Comparison of ENCODE assay signal across 1 cellular context in the genomic region with DNA sequence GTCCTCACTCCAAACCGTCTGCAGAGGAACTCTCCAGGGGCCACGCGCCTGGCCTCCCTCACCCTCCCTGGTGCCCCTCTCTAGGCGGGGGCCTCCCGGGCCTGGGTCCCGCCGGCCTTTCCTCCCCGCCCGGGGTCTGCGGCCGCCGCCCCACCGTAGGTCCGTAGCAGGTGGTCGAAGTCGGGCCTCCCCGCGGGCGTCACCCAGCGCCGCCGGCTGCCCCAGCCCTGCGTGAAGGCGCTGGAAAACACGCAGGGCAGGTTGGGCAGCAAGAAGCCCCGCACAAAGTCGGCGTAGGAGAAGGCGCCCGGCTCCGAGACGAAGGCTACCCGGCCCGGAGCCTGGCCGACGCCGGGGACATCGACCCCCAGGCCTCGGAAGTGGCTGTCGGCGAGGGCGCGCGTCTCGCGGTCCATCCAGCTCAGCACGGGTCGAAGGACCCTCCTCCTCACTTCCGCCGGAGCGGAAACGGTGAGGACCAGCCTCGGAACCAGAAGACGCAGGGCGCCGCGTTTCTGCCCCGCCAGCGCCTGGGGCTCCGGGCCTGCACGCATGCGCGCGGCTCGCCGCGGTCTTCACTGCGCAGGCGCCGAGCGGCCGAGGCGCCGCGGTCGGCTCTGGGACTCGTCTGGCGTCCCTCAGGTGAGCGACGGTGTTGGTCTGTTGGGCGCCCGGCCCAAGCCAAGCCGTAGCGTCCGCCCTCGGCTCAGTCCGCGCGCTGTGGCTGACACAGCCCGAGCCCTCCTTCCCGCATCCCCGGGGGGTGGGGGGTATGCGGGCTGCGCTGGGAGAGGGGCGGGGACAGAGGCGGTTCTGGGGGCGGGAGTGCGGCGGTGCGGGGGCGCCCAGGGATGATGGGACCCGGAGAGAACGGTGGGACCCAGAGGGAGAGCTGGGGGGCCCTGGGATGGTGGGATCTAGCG.
TF ChIP-seq lines count a peak whose summit lies in the region.

A gene with protein sequence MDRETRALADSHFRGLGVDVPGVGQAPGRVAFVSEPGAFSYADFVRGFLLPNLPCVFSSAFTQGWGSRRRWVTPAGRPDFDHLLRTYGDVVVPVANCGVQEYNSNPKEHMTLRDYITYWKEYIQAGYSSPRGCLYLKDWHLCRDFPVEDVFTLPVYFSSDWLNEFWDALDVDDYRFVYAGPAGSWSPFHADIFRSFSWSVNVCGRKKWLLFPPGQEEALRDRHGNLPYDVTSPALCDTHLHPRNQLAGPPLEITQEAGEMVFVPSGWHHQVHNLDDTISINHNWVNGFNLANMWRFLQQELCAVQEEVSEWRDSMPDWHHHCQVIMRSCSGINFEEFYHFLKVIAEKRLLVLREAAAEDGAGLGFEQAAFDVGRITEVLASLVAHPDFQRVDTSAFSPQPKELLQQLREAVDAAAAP (minus strand): TSS at position 445 of the 923 bp plus-strand sequence. CDS start 29 bp downstream, at position 416.
A gene with protein sequence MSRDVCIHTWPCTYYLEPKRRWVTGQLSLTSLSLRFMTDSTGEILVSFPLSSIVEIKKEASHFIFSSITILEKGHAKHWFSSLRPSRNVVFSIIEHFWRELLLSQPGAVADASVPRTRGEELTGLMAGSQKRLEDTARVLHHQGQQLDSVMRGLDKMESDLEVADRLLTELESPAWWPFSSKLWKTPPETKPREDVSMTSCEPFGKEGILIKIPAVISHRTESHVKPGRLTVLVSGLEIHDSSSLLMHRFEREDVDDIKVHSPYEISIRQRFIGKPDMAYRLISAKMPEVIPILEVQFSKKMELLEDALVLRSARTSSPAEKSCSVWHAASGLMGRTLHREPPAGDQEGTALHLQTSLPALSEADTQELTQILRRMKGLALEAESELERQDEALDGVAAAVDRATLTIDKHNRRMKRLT (plus strand): TSS at position 578 of the 923 bp plus-strand sequence. CDS start 12,302 bp downstream, outside the sequence.

TF ChIP-seq in GM23338, 12 proteins besides CTCF, POLR2A, EP300 and RAD21:
- TF ChIP-seq, protein P1, sequence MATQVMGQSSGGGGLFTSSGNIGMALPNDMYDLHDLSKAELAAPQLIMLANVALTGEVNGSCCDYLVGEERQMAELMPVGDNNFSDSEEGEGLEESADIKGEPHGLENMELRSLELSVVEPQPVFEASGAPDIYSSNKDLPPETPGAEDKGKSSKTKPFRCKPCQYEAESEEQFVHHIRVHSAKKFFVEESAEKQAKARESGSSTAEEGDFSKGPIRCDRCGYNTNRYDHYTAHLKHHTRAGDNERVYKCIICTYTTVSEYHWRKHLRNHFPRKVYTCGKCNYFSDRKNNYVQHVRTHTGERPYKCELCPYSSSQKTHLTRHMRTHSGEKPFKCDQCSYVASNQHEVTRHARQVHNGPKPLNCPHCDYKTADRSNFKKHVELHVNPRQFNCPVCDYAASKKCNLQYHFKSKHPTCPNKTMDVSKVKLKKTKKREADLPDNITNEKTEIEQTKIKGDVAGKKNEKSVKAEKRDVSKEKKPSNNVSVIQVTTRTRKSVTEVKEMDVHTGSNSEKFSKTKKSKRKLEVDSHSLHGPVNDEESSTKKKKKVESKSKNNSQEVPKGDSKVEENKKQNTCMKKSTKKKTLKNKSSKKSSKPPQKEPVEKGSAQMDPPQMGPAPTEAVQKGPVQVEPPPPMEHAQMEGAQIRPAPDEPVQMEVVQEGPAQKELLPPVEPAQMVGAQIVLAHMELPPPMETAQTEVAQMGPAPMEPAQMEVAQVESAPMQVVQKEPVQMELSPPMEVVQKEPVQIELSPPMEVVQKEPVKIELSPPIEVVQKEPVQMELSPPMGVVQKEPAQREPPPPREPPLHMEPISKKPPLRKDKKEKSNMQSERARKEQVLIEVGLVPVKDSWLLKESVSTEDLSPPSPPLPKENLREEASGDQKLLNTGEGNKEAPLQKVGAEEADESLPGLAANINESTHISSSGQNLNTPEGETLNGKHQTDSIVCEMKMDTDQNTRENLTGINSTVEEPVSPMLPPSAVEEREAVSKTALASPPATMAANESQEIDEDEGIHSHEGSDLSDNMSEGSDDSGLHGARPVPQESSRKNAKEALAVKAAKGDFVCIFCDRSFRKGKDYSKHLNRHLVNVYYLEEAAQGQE (IDR thresholded peaks at IDR 0.05; ENCODE audit: unreplicated experiment): no peak
- TF ChIP-seq, protein P2, sequence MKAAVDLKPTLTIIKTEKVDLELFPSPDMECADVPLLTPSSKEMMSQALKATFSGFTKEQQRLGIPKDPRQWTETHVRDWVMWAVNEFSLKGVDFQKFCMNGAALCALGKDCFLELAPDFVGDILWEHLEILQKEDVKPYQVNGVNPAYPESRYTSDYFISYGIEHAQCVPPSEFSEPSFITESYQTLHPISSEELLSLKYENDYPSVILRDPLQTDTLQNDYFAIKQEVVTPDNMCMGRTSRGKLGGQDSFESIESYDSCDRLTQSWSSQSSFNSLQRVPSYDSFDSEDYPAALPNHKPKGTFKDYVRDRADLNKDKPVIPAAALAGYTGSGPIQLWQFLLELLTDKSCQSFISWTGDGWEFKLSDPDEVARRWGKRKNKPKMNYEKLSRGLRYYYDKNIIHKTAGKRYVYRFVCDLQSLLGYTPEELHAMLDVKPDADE (IDR thresholded peaks at IDR 0.05): peak; percentile 76; the same call in 1 of the 2 replicates
- TF ChIP-seq CREB1 (CRISPR knock-in tag; IDR thresholded peaks at IDR 0.05; ENCODE audit: low read depth) (peak; percentile 87), POLR2AphosphoS5 (IDR thresholded peaks at IDR 0.05; ENCODE audit: low read depth) (peak; percentile 87)
